ENCODE assay signal across 26 cellular contexts in genomic region chr4:104022871-104023270, GRCh38.
"Had no signal": no experiment of that assay in that cellular context is flagged by ENCODE, and none has a peak within 500 bp of the region (broad histone marks: within the 10 kb centered on the region; RNA-seq: fewer than 3 reads in every experiment).

No MANE protein-coding gene starts in this region.

- H3K4me3 ChIP-seq: body of pancreas, cardiac muscle cell, left lung, lung, smooth muscle cell, thyroid gland, upper lobe of right lung had no signal

- H3K27me3 ChIP-seq: body of pancreas, cardiac muscle cell, foreskin keratinocyte, left lung, thyroid gland, upper lobe of right lung had no signal

- H3K9ac ChIP-seq: parathyroid adenoma had no signal

- H3K36me3 Mint-ChIP-seq: activated naive CD8-positive, alpha-beta T cell treated with anti-CD3 and anti-CD28 coated beads, Interleukin-2, amount 10 ng/mL, durations not matched to agents 7 days and 5 days; natural killer cell had no signal

- H3K4me2 ChIP-seq: smooth muscle cell had no signal

- H3K27ac ChIP-seq: body of pancreas, cardiac muscle cell, foreskin keratinocyte, left lung, parathyroid adenoma, thyroid gland, upper lobe of right lung, VCaP had no signal

- H3K4me1 ChIP-seq: body of pancreas, foreskin keratinocyte, left lung, parathyroid adenoma, thyroid gland, upper lobe of right lung had no signal

- H3K36me3 ChIP-seq: cardiac muscle cell, left lung, thyroid gland, upper lobe of right lung had no signal

- H3K79me2 ChIP-seq: parathyroid adenoma had no signal

- H3K9me3 Mint-ChIP-seq: activated CD4-positive, alpha-beta memory T cell treated with anti-CD3 and anti-CD28 coated beads, Interleukin-2, amount 10 ng/mL, durations not matched to agents 7 days and 5 days; activated CD4-positive, alpha-beta T cell treated with anti-CD3 and anti-CD28 coated beads, Interleukin-2, amount 10 ng/mL, durations not matched to agents 24 days and 14 days; activated naive CD8-positive, alpha-beta T cell treated with anti-CD3 and anti-CD28 coated beads, Interleukin-2, amount 10 ng/mL, durations not matched to agents 7 days and 5 days had no signal

- H3K27ac Mint-ChIP-seq: activated CD4-positive, alpha-beta memory T cell treated with anti-CD3 and anti-CD28 coated beads, Interleukin-2, amount 10 ng/mL, durations not matched to agents 7 days and 5 days; activated CD4-positive, alpha-beta T cell treated with anti-CD3 and anti-CD28 coated beads, Interleukin-2, amount 10 ng/mL, durations not matched to agents 24 days and 14 days; activated naive CD4-positive, alpha-beta T cell treated with anti-CD3 and anti-CD28 coated beads for 36 hours; activated naive CD8-positive, alpha-beta T cell treated with anti-CD3 and anti-CD28 coated beads, Interleukin-2, amount 10 ng/mL, durations not matched to agents 7 days and 5 days; activated T-cell treated with anti-CD3 and anti-CD28 coated beads, Interleukin-2, amount 50 U/mL, for 72 hours; dendritic cell treated with granulocyte-macrophage colony-stimulating factor and Interleukin-4, amounts not matched to agents 40 ng/mL and 50 ng/mL, for 4 days; natural killer cell had no signal

- H3K4me1 Mint-ChIP-seq: activated CD4-positive, alpha-beta memory T cell treated with anti-CD3 and anti-CD28 coated beads, Interleukin-2, amount 10 ng/mL, durations not matched to agents 7 days and 5 days; activated CD4-positive, alpha-beta T cell treated with anti-CD3 and anti-CD28 coated beads, Interleukin-2, amount 10 ng/mL, durations not matched to agents 24 days and 14 days; activated naive CD8-positive, alpha-beta T cell treated with anti-CD3 and anti-CD28 coated beads, Interleukin-2, amount 10 ng/mL, durations not matched to agents 7 days and 5 days; natural killer cell had no signal

- H2AFZ ChIP-seq: parathyroid adenoma had no signal

- H3K4me3 Mint-ChIP-seq: activated CD4-positive, alpha-beta memory T cell treated with anti-CD3 and anti-CD28 coated beads, Interleukin-2, amount 10 ng/mL, durations not matched to agents 7 days and 5 days; activated CD4-positive, alpha-beta T cell treated with anti-CD3 and anti-CD28 coated beads, Interleukin-2, amount 10 ng/mL, durations not matched to agents 24 days and 14 days; activated naive CD4-positive, alpha-beta T cell treated with anti-CD3 and anti-CD28 coated beads for 36 hours; activated naive CD8-positive, alpha-beta T cell treated with anti-CD3 and anti-CD28 coated beads, Interleukin-2, amount 10 ng/mL, durations not matched to agents 7 days and 5 days; activated T-cell treated with anti-CD3 and anti-CD28 coated beads, Interleukin-2, amount 50 U/mL, for 72 hours; dendritic cell treated with granulocyte-macrophage colony-stimulating factor and Interleukin-4, amounts not matched to agents 40 ng/mL and 50 ng/mL, for 4 days; natural killer cell had no signal

- H3K9me3 ChIP-seq: body of pancreas, left lung, thyroid gland, upper lobe of right lung had no signal

- DNase-seq: activated CD4-positive, alpha-beta memory T cell treated with anti-CD3 and anti-CD28 coated beads, Interleukin-2, amount 10 ng/mL, durations not matched to agents 7 days and 5 days; activated CD4-positive, alpha-beta T cell treated with anti-CD3 and anti-CD28 coated beads, Interleukin-2, amount 10 ng/mL, durations not matched to agents 24 days and 14 days; activated effector memory CD4-positive, alpha-beta T cell treated with Interleukin-2 at 50 U/mL for 16 hours; activated naive CD4-positive, alpha-beta T cell treated with anti-CD3 and anti-CD28 coated beads for 36 hours; activated naive CD8-positive, alpha-beta T cell treated with anti-CD3 and anti-CD28 coated beads, Interleukin-2, amount 10 ng/mL, durations not matched to agents 7 days and 5 days; activated T-cell treated with anti-CD3 and anti-CD28 coated beads, Interleukin-2, amount 50 U/mL, for 72 hours; amygdala; body of pancreas; effector CD8-positive, alpha-beta T cell; foreskin keratinocyte; kidney; left lung; natural killer cell; stimulated activated CD4-positive, alpha-beta T cell treated with anti-CD3 and anti-CD28 coated beads, Interleukin-15, amount 100 ng/mL, for 24 hours; stimulated activated CD4-positive, alpha-beta T cell treated with anti-CD3 and anti-CD28 coated beads, Interleukin-4, amount 100 ng/mL, for 1 hour; stimulated activated naive CD4-positive, alpha-beta T cell treated with Interleukin-2 at 50 U/mL for 16 hours; thyroid gland; upper lobe of right lung had no signal

- ATAC-seq: activated CD4-positive, CD25-positive, alpha-beta regulatory T cell treated with anti-CD3 and anti-CD28 coated beads, Interleukin-2, amount 50 U/mL, for 24 hours; activated T-cell treated with anti-CD3 and anti-CD28 coated beads, Interleukin-2, amount 50 U/mL, for 72 hours; body of pancreas; foreskin keratinocyte; left lung; natural killer cell; sciatic nerve; upper lobe of right lung had no signal

- H3K27me3 Mint-ChIP-seq: activated CD4-positive, alpha-beta memory T cell treated with anti-CD3 and anti-CD28 coated beads, Interleukin-2, amount 10 ng/mL, durations not matched to agents 7 days and 5 days; activated CD4-positive, alpha-beta T cell treated with anti-CD3 and anti-CD28 coated beads, Interleukin-2, amount 10 ng/mL, durations not matched to agents 24 days and 14 days; activated naive CD8-positive, alpha-beta T cell treated with anti-CD3 and anti-CD28 coated beads, Interleukin-2, amount 10 ng/mL, durations not matched to agents 7 days and 5 days; dendritic cell treated with granulocyte-macrophage colony-stimulating factor and Interleukin-4, amounts not matched to agents 40 ng/mL and 50 ng/mL, for 4 days had no signal
